In the genomic region with DNA sequence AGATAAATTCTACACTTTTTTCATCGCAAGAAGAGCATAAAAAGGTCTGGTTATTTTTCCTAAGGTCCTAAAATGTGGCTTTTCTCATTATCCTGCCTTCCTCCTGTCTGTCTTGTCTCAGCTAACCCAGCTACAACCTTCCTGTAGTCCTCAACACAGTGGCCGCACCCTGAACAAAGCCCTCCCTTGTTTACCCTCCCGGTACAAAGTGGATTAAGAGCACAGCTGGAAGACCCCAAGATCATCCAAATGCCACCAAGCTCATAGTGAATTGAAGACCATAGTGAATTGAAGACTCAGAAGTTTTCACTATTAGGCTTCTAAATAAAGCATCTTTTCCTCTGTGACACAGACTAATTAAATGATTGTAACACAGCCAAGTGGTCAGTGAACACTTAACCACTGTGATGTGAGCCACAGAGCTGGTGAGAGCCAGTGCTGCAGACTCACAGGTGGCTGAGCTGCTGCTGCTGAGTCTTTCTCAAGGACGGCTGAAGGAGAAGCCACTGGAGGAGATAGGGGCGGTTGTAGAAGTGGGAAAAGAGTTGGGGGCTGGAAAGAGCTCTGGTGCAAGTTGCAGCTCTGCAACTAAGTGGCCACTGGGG, we compare ENCODE assay signal across 1 cellular context.
TF ChIP-seq lines count a peak whose summit lies in the region.

No MANE protein-coding gene starts in this region.

TF ChIP-seq in H1, 55 proteins besides CTCF, POLR2A, EP300 and RAD21:
- no peak for TF ChIP-seq KDM4A (IDR thresholded peaks at IDR 0.05; ENCODE audit: low read depth, low read length, severe bottlenecking)
- no peak for TF ChIP-seq RXRA (IDR thresholded peaks at IDR 0.05; ENCODE audit: insufficient read depth, low read depth, low read length)
- no peak for TF ChIP-seq SUZ12 (IDR thresholded peaks at IDR 0.05; ENCODE audit: low read length)
- TF ChIP-seq SAP30 (IDR thresholded peaks at IDR 0.05; ENCODE audit: insufficient read depth, insufficient replicate concordance, low read length), result no peak
- no peak for TF ChIP-seq JUN (IDR thresholded peaks at IDR 0.05; ENCODE audit: low read depth, low read length)
- no peak for TF ChIP-seq YY1 (IDR thresholded peaks at IDR 0.05; ENCODE audit: low read depth, low read length)
- TF ChIP-seq, protein P1, sequence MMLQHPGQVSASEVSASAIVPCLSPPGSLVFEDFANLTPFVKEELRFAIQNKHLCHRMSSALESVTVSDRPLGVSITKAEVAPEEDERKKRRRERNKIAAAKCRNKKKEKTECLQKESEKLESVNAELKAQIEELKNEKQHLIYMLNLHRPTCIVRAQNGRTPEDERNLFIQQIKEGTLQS (IDR thresholded peaks at IDR 0.05; ENCODE audit: insufficient read depth, low read depth, low read length), result no peak
- TF ChIP-seq, protein P2, sequence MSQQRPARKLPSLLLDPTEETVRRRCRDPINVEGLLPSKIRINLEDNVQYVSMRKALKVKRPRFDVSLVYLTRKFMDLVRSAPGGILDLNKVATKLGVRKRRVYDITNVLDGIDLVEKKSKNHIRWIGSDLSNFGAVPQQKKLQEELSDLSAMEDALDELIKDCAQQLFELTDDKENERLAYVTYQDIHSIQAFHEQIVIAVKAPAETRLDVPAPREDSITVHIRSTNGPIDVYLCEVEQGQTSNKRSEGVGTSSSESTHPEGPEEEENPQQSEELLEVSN (IDR thresholded peaks at IDR 0.05), result no peak
- TF ChIP-seq ZNF274 (IDR thresholded peaks at IDR 0.05; ENCODE audit: borderline replicate concordance, extremely low read depth, low read length), result no peak
- no peak for TF ChIP-seq CBX5 (IDR thresholded peaks at IDR 0.05; ENCODE audit: low read depth, low read length)
- no peak for TF ChIP-seq CBX8 (IDR thresholded peaks at IDR 0.05; ENCODE audit: borderline replicate concordance, low read depth, low read length)
- TF ChIP-seq TCF12 (IDR thresholded peaks at IDR 0.05; ENCODE audit: low read depth, low read length), result no peak
- TF ChIP-seq, protein P3, sequence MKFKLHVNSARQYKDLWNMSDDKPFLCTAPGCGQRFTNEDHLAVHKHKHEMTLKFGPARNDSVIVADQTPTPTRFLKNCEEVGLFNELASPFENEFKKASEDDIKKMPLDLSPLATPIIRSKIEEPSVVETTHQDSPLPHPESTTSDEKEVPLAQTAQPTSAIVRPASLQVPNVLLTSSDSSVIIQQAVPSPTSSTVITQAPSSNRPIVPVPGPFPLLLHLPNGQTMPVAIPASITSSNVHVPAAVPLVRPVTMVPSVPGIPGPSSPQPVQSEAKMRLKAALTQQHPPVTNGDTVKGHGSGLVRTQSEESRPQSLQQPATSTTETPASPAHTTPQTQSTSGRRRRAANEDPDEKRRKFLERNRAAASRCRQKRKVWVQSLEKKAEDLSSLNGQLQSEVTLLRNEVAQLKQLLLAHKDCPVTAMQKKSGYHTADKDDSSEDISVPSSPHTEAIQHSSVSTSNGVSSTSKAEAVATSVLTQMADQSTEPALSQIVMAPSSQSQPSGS (IDR thresholded peaks at IDR 0.05; ENCODE audit: low read length), result no peak
- TF ChIP-seq CTBP2 (IDR thresholded peaks at IDR 0.05; ENCODE audit: borderline replicate concordance, insufficient read depth, insufficient read length, low read length), result no peak
- no peak for TF ChIP-seq GABPA (IDR thresholded peaks at IDR 0.05; ENCODE audit: borderline replicate concordance, insufficient read depth, low read length)
- TF ChIP-seq NRF1 (IDR thresholded peaks at IDR 0.05; ENCODE audit: low read depth, low read length), result no peak
